Comparison of ENCODE assay signal across 8 cellular contexts in the genomic region with DNA sequence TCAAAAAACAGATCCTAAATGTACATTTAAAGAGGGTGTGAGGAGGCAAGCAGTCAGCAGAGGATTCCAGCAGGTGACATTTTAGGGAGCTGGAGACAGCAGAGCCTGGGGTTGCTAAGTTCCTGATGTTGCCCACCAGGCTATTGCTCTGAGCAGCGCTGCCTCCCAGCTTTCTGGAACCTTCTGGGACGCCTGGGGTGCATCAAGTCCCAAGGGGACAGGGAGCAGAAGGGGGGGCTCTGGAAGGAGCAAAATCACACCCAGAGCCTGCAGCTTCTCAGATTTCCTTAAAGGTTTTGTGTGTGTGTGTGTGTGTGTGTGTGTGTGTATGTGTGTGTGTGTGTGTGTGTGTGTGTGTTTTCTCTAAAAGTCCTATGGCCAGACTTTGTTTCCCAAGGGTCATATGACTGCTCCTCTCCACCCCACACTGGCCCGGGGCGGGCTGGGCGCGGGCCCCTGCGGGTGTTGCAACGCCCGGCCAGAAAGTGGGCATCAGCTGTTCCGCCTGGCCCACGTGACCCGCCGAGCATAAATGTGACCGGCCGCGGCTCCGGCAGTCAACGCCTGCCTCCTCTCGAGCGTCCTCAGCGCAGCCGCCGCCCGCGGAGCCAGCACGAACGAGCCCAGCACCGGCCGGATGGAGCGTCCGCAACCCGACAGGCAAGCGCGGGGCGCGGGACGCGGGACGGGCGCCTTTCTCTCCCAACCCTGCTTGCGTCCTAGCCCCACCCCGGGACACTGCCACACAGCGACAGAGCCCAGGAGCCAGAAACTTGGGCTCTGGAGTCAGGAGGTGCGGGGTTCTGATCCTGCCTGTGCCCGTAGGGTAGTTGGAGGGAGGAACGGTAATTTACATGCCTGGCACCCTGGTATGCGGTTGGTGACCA. TPM values are rescaled to one million over a fixed set of nuclear protein-coding genes. Genes with fewer than 3 reads are reported as not detected.
DNase-seq lines count a peak whose midpoint lies in the region; ATAC-seq and TF ChIP-seq lines count a peak whose summit lies in the region.

A gene with protein sequence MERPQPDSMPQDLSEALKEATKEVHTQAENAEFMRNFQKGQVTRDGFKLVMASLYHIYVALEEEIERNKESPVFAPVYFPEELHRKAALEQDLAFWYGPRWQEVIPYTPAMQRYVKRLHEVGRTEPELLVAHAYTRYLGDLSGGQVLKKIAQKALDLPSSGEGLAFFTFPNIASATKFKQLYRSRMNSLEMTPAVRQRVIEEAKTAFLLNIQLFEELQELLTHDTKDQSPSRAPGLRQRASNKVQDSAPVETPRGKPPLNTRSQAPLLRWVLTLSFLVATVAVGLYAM (plus strand): TSS at position 560 of the 887 bp plus-strand sequence. CDS start 78 bp downstream, at position 638.

- peaks cover 51% of the 10 kb centered on the region for H3K27me3 Mint-ChIP-seq in activated naive CD8-positive, alpha-beta T cell treated with anti-CD3 and anti-CD28 coated beads, Interleukin-2, amount 10 ng/mL, durations not matched to agents 7 days and 5 days

- POLR2A ChIA-PET in activated naive CD8-positive, alpha-beta T cell treated with anti-CD3 and anti-CD28 coated beads, Interleukin-2, amount 10 ng/mL, durations not matched to agents 7 days and 5 days (lab: Charles Lee), result interaction anchor here (0.6 kb wide), 1 partner anchor 28 kb away, joined by 3 read pairs; no protein-coding TSS in a partner anchor

- DNase-seq in C1 segment of cervical spinal cord (lab: John Stamatoyannopoulos, UW) (peak; percentile 15 to 88 (median 76)), GM19240 (ENCODE audit: insufficient read length, low spot score) (peak; percentile 55), HUDEP-2 (lab: John Stamatoyannopoulos, UW; ENCODE audit: unreplicated experiment in 76 of 76) (peak in 71 of 76 experiments; percentile 17 to 82 (median 58)), SK-N-DZ (ENCODE audit: low spot score) (peak; percentile 67), glomerular endothelial cell (ENCODE audit: extremely low read depth, low read depth, low spot score) (no peak), upper lobe of right lung (peak; percentile 98)
- DNase-seq in activated naive CD8-positive, alpha-beta T cell treated with anti-CD3 and anti-CD28 coated beads, Interleukin-2, amount 10 ng/mL, durations not matched to agents 7 days and 5 days, result peak; percentile 73

- H3K27me3 ChIP-seq in neuron (ENCODE audit: insufficient read depth, low read length), result peaks cover 10% of the 10 kb centered on the region
- H3K27me3 ChIP-seq in upper lobe of right lung, result no peaks in the 10 kb centered on the region

- TF ChIP-seq CTCF in upper lobe of right lung (IDR thresholded peaks at IDR 0.05), result peak; percentile 24

- no peaks in the 10 kb centered on the region for H3K36me3 Mint-ChIP-seq in activated naive CD8-positive, alpha-beta T cell treated with anti-CD3 and anti-CD28 coated beads, Interleukin-2, amount 10 ng/mL, durations not matched to agents 7 days and 5 days

- H3K27ac Mint-ChIP-seq in activated naive CD8-positive, alpha-beta T cell treated with anti-CD3 and anti-CD28 coated beads, Interleukin-2, amount 10 ng/mL, durations not matched to agents 7 days and 5 days, result no peak within 1 kb of the TSS

- H3K4me3 ChIP-seq in neuron (ENCODE audit: low read length) (peak within 1 kb of the TSS; percentile 48), upper lobe of right lung (peak within 1 kb of the TSS; percentile 67)

- H3K9me3 ChIP-seq in neuron (ENCODE audit: low read length), result no peaks in the 10 kb centered on the region
- no peaks in the 10 kb centered on the region for H3K9me3 ChIP-seq in upper lobe of right lung

- H3K36me3 ChIP-seq in neuron (ENCODE audit: insufficient read depth, low read length) (no peaks in the 10 kb centered on the region), upper lobe of right lung (no peaks in the 10 kb centered on the region)

- peak within 1 kb of the TSS; percentile 78 for H3K27ac ChIP-seq in upper lobe of right lung

- H3K4me1 Mint-ChIP-seq in activated naive CD8-positive, alpha-beta T cell treated with anti-CD3 and anti-CD28 coated beads, Interleukin-2, amount 10 ng/mL, durations not matched to agents 7 days and 5 days, result peaks cover 14% of the 10 kb centered on the region

- H3K4me1 ChIP-seq in neuron (ENCODE audit: insufficient read depth, low read length) (peaks cover 30% of the 10 kb centered on the region), upper lobe of right lung (peaks cover 36% of the 10 kb centered on the region)

- intact Hi-C loops in upper lobe of right lung (cut with DNase I), result no loop called here

- peak; percentile 86 for ATAC-seq in activated naive CD8-positive, alpha-beta T cell treated with anti-CD3 and anti-CD28 coated beads, Interleukin-2, amount 10 ng/mL, durations not matched to agents 7 days and 5 days (ENCODE audit: low read depth)
- peak; percentile 88 for ATAC-seq in upper lobe of right lung

- peak within 1 kb of the TSS; percentile 29 for H2AFZ ChIP-seq in neuron (ENCODE audit: low read depth, low read length)

- no peaks in the 10 kb centered on the region for H3K9me3 Mint-ChIP-seq in activated naive CD8-positive, alpha-beta T cell treated with anti-CD3 and anti-CD28 coated beads, Interleukin-2, amount 10 ng/mL, durations not matched to agents 7 days and 5 days

- H3K4me3 Mint-ChIP-seq in activated naive CD8-positive, alpha-beta T cell treated with anti-CD3 and anti-CD28 coated beads, Interleukin-2, amount 10 ng/mL, durations not matched to agents 7 days and 5 days, result peak within 1 kb of the TSS; percentile 52

RNA-seq across cellular contexts. Expression of the gene that starts here (rescaled TPM):
- polyA plus RNA-seq in SK-N-DZ (2014; cell fraction: cytosol; rRNA removed), result 2.6 and 2.8 TPM in 2 replicates
- 1.1 and 1.5 TPM in 2 replicates for polyA plus RNA-seq in SK-N-DZ (2014; cell fraction: nucleus; rRNA removed)
- 1 to 10 TPM; 5.2 to 7.3 TPM for total RNA-seq in activated naive CD8-positive, alpha-beta T cell treated with anti-CD3 and anti-CD28 coated beads, Interleukin-2, amount 10 ng/mL, durations not matched to agents 7 days and 5 days
- total RNA-seq in glomerular endothelial cell (60.6 and 176 TPM in 2 replicates), upper lobe of right lung (54.0 TPM)
